8 cellular contexts compared by ENCODE assay signal in genomic region chr15:73683624-73684536, GRCh38. TPM values are rescaled to one million over a fixed set of nuclear protein-coding genes. Genes with fewer than 3 reads are reported as not detected.
A peak's percentile ranks its signal among the peaks of the same experiment; 100 is the strongest.
DNase-seq lines count a peak whose midpoint lies in the region; ATAC-seq and TF ChIP-seq lines count a peak whose summit lies in the region.

TSS of gene CD276 (plus strand) at chr15:73684383. CDS start at chr15:73699640, 15,257 bp downstream.

- H3K36me3 ChIP-seq in H7 (replicated peaks; ENCODE audit: control insufficient read depth, insufficient read depth, low read length) = no peaks in the 10 kb centered on the region
- no peaks in the 10 kb centered on the region for H3K36me3 ChIP-seq in spleen

- TF ChIP-seq POLR2A in spleen (IDR thresholded peaks at IDR 0.05) = no peak

- peak within 1 kb of the TSS; percentile 97 for H3K27ac ChIP-seq in C4-2B
- peak within 1 kb of the TSS; percentile 20 to 79 (median 64) for H3K27ac ChIP-seq in spleen

- peaks cover 4 to 57% (median 40%) of the 10 kb centered on the region in 6 donors for H3K4me1 ChIP-seq in spleen

- intact Hi-C loops in left colon (cut with DNase I, micrococcal nuclease) = no loop called here
- intact Hi-C loops in spleen (cut with DNase I; ENCODE audit: low total_unique reads) = no loop called here

- in situ Hi-C loops in SK-MEL-5 (cut with HindIII; ENCODE audit: low pct_unique_long_range_greater_than_20kb, low sequenced_read_pairs) = no loop called here

- peak; percentile 59 for TF ChIP-seq CTCF in C4-2B (conservative IDR thresholded peaks at IDR 0.05)
- no peak for TF ChIP-seq CTCF in spleen (IDR thresholded peaks at IDR 0.05 in 8 of 11, conservative IDR thresholded peaks at IDR 0.05 in 3 of 11)

- H3K27me3 ChIP-seq in H7 (ENCODE audit: control insufficient read depth, insufficient read depth, low read length) (no peaks in the 10 kb centered on the region), spleen (replicated peaks in 1 of 7) (peaks cover 0 to 71% (median 13%) of the 10 kb centered on the region in 7 donors)

- ATAC-seq in left colon (peak; percentile 87), HG03565 (IDR thresholded peaks at IDR 0.05; ENCODE audit: unreplicated experiment) (no peak), HG03354 (IDR thresholded peaks at IDR 0.05; ENCODE audit: poor library complexity, severe bottlenecking, unreplicated experiment) (no peak)

- DNase-seq in H7 = peak; percentile 98
- peak; percentile 59 for DNase-seq in SK-MEL-5 (ENCODE audit: low read depth, low spot score)
- DNase-seq in dermis microvascular lymphatic vessel endothelial cell (ENCODE audit: low read depth in 2 of 2) = peak in 1 of 2 donors; percentile 82
- peak; percentile 77 to 80 for DNase-seq in left colon
- DNase-seq in spleen = peak; percentile 82

- H3K4me3 ChIP-seq in H7 (ENCODE audit: insufficient read depth, low read depth, low read length) = peak within 1 kb of the TSS; percentile 76
- H3K4me3 ChIP-seq in spleen = peak within 1 kb of the TSS; percentile 47 to 76 (median 62)

- 2 to 7% (median 3%) methylated on average over 19 to 68 of the region's 68 CpGs for WGBS in spleen, 5 donors

- H3K9me3 ChIP-seq in spleen = no peaks in the 10 kb centered on the region

RNA-seq across cellular contexts. Expression of gene CD276, which starts in this region (rescaled TPM):
- 127 and 136 TPM in 2 replicates for total RNA-seq in H7 (2014; rRNA removed; shearing (Covaris generic))
- total RNA-seq in SK-MEL-5 (2014; rRNA removed; shearing (Covaris generic)) = 27.2 and 35.2 TPM in 2 replicates
- 132 and 136 TPM in 2 replicates for polyA plus RNA-seq in SK-MEL-5 (2015; cell fraction: cytosol; rRNA removed)
- 49.0 and 75.6 TPM in 2 replicates for polyA plus RNA-seq in SK-MEL-5 (2015; cell fraction: nucleus; rRNA removed)
- total RNA-seq in dermis microvascular lymphatic vessel endothelial cell = 33.1 and 51.2 TPM in 2 replicates
- 10 to 100 TPM; 38.6 to 41.6 TPM for total RNA-seq in left colon
- total RNA-seq in spleen = 10 to 100 TPM; 17.8 to 95.6 (median 34.9) TPM
- 10 to 100 TPM in 2 of 3 donors, 1 to 10 TPM in 1; 9.8 to 19.7 (median 17.2) TPM for polyA plus RNA-seq in spleen
